Comparison of ENCODE assay signal across 10 cellular contexts in genomic region chr11:28798286-28798685, GRCh38.
DNase-seq lines count a peak whose midpoint lies in the region; TF ChIP-seq lines count a peak whose summit lies in the region.
"Had no signal": no experiment of that assay in that cellular context is flagged by ENCODE, and none has a peak within 500 bp of the region (broad histone marks: within the 10 kb centered on the region; RNA-seq: fewer than 3 reads in every experiment).

No MANE protein-coding gene starts in this region.

- DNase-seq in GM23248: no peak
- peak; percentile 28 for DNase-seq in dermis blood vessel endothelial cell
- no peak for DNase-seq in occipital lobe (lab: John Stamatoyannopoulos, UW)
- no peak for DNase-seq in stimulated activated CD4-positive, alpha-beta T cell treated with anti-CD3 and anti-CD28 coated beads, Interleukin-4, amount 100 ng/mL, for 24 hours
- no peak for DNase-seq in SIG-M5 treated with dmso at 0.1 percent for 504 hours (lab: John Stamatoyannopoulos, UW; ENCODE audit: unreplicated experiment)
- DNase-seq: CD8-positive, alpha-beta memory T cell; DMS 273 treated with DMSO at 0.1 percent for 48 hours; H7 had no signal

- H3K4me3 ChIP-seq in GM23248 (no peak overlapping the region), OCI-LY3 (ENCODE audit: low read length) (no peak overlapping the region)
- H3K4me3 ChIP-seq: A549 had no signal

- in situ Hi-C loops in GM23248 (cut with MboI): no loop called here

- H3K4me2 ChIP-seq in GM23248 (ENCODE audit: unreplicated experiment) (no peak overlapping the region), OCI-LY3 (ENCODE audit: low read length) (no peak overlapping the region)
- H3K4me2 ChIP-seq: A549 had no signal

- H3K4me1 ChIP-seq in GM23248 (ENCODE audit: insufficient read depth) (no peaks in the 10 kb centered on the region), OCI-LY3 (ENCODE audit: low read length) (peaks cover 6% of the 10 kb centered on the region)
- H3K4me1 ChIP-seq: A549 had no signal

- H3K9me3 ChIP-seq in GM23248 (ENCODE audit: low read depth) (no peaks in the 10 kb centered on the region), OCI-LY3 (ENCODE audit: insufficient read depth, low read length) (peaks cover 7% of the 10 kb centered on the region)
- H3K9me3 ChIP-seq: A549 had no signal

- WGBS in GM23248 (ENCODE audit: low coverage in 1 of 2, low lambda C conversion rate in 2 of 2, missing lambda C conversion rate in 2 of 2), 2 experiments: 16 to 29% methylated on average over 2 of the region's 2 CpGs

- H4K20me1 ChIP-seq in GM23248 (ENCODE audit: insufficient read depth): no peaks in the 10 kb centered on the region
- H4K20me1 ChIP-seq in OCI-LY3 (ENCODE audit: insufficient read depth, low read length): no peaks in the 10 kb centered on the region

- peak overlapping the region; percentile 23; the same call in 1 of the 2 replicates for H2AFZ ChIP-seq in GM23248
- 0 out of 2 replicates have a peak overlapping the region, but pooled peaks have one; percentile 60 for H2AFZ ChIP-seq in OCI-LY3 (ENCODE audit: low read depth, low read length)

- H3K9ac ChIP-seq in GM23248 (no peak overlapping the region), OCI-LY3 (ENCODE audit: low read length) (no peak overlapping the region)

- H3K27me3 ChIP-seq in GM23248 (replicated peaks; ENCODE audit: insufficient read depth) (no peaks in the 10 kb centered on the region), OCI-LY3 (ENCODE audit: low read depth, low read length) (no peaks in the 10 kb centered on the region)

- H3K27ac ChIP-seq in GM23248 (no peak overlapping the region), OCI-LY3 (ENCODE audit: low read length) (no peak overlapping the region)
- H3K27ac ChIP-seq: A549 had no signal

- H3K9me2 ChIP-seq in GM23248 (ENCODE audit: insufficient read depth): no peaks in the 10 kb centered on the region

- H3F3A ChIP-seq in GM23248 (ENCODE audit: insufficient read depth): no peaks in the 10 kb centered on the region

- H3K36me3 ChIP-seq in GM23248 (ENCODE audit: low read depth) (no peaks in the 10 kb centered on the region), OCI-LY3 (replicated peaks; ENCODE audit: low read depth, low read length) (peaks cover 3% of the 10 kb centered on the region)

- no peak for TF ChIP-seq CTCF in OCI-LY3 (IDR thresholded peaks at IDR 0.05; ENCODE audit: low read depth, low read length)

- H3K79me2 ChIP-seq in GM23248 (ENCODE audit: insufficient read depth) (no peaks in the 10 kb centered on the region), OCI-LY3 (ENCODE audit: low read length) (no peaks in the 10 kb centered on the region)
